In the genomic region with DNA sequence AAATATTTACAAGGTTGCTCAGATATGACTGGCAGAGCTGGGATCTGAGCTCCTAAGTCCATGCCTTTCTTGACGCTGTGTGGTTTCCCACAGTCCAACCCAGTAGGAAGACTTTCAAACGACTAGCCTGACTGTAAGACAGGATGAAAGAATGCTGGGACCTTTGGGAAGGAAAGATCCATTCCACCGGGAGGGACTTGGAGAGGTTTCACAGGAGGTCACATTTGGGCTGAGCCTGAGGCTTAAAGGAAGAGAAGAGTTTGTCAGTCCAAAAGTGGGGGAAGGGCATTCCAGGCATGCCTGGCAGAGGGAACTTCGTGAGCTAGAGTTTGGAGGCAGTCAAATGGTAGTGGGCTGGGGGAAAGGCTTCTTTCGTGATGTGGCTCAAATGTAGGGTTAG, we compare ENCODE assay signal across 1 cellular context.
TF ChIP-seq lines count a peak whose summit lies in the region.

No MANE protein-coding gene starts in this region.

TF ChIP-seq in K562, 482 proteins besides CTCF, POLR2A, EP300 and RAD21 (continued from another document):
- TF ChIP-seq, protein P1, sequence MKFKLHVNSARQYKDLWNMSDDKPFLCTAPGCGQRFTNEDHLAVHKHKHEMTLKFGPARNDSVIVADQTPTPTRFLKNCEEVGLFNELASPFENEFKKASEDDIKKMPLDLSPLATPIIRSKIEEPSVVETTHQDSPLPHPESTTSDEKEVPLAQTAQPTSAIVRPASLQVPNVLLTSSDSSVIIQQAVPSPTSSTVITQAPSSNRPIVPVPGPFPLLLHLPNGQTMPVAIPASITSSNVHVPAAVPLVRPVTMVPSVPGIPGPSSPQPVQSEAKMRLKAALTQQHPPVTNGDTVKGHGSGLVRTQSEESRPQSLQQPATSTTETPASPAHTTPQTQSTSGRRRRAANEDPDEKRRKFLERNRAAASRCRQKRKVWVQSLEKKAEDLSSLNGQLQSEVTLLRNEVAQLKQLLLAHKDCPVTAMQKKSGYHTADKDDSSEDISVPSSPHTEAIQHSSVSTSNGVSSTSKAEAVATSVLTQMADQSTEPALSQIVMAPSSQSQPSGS (CRISPR knock-in tag; IDR thresholded peaks at IDR 0.05), result no peak
- TF ChIP-seq ZNF274 (IDR thresholded peaks at IDR 0.05; ENCODE audit: borderline replicate concordance, low read depth, low read length), result no peak
- no peak for TF ChIP-seq PHF21A (IDR thresholded peaks at IDR 0.05; ENCODE audit: borderline replicate concordance, low read depth)
- no peak for TF ChIP-seq MIER1 (IDR thresholded peaks at IDR 0.05; ENCODE audit: low read depth)
- TF ChIP-seq ZBTB5 (IDR thresholded peaks at IDR 0.05), result no peak
- no peak for TF ChIP-seq RBM14 (IDR thresholded peaks at IDR 0.05; ENCODE audit: borderline replicate concordance, insufficient read depth, low read depth, low read length)
- no peak for TF ChIP-seq ZNF174 (CRISPR knock-in tag; IDR thresholded peaks at IDR 0.05)
- TF ChIP-seq, protein P2, sequence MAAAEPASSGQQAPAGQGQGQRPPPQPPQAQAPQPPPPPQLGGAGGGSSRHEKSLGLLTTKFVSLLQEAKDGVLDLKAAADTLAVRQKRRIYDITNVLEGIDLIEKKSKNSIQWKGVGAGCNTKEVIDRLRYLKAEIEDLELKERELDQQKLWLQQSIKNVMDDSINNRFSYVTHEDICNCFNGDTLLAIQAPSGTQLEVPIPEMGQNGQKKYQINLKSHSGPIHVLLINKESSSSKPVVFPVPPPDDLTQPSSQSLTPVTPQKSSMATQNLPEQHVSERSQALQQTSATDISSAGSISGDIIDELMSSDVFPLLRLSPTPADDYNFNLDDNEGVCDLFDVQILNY (CRISPR knock-in tag; IDR thresholded peaks at IDR 0.05), result no peak
- TF ChIP-seq XRCC4 (IDR thresholded peaks at IDR 0.05; ENCODE audit: extremely low read depth, insufficient read depth, insufficient read length), result no peak
- no peak for TF ChIP-seq YY1 (IDR thresholded peaks at IDR 0.05; ENCODE audit: borderline replicate concordance in 1 of 3, control insufficient read depth in 1 of 3, extremely low read depth in 1 of 3, insufficient read depth in 3 of 3, insufficient read length in 1 of 3, insufficient replicate concordance in 2 of 3, low read depth in 1 of 3, low read length in 2 of 3)
- TF ChIP-seq STAT5A (IDR thresholded peaks at IDR 0.05; ENCODE audit: borderline replicate concordance, low read length), result no peak
